Comparison of ENCODE assay signal across 9 cellular contexts in genomic region chr14:37275963-37276362, GRCh38.
"Had no signal": no experiment of that assay in that cellular context is flagged by ENCODE, and none has a peak within 500 bp of the region (broad histone marks: within the 10 kb centered on the region; RNA-seq: fewer than 3 reads in every experiment).

No MANE protein-coding gene starts in this region.

- DNase-seq: GM23248, GOT3, H7, HFFc6, KBM-7 had no signal

- H3K27me3 Mint-ChIP-seq: IgD-negative memory B cell had no signal

- H3K27ac Mint-ChIP-seq: HFFc6, IgD-negative memory B cell had no signal

- H2AFZ ChIP-seq: GM23248 had no signal

- ATAC-seq: HCT116 had no signal

- H3K9ac ChIP-seq: GM23248 had no signal

- H3K36me3 ChIP-seq: HAP-1 had no signal

- H3K4me3 ChIP-seq: GM23248, HAP-1 had no signal

- H3K9me3 Mint-ChIP-seq: HFFc6 had no signal

- H3K9me3 ChIP-seq: HAP-1 had no signal

- H3K27ac ChIP-seq: GM23248 had no signal

- H3K4me1 Mint-ChIP-seq: IgD-negative memory B cell had no signal

- H3K4me3 Mint-ChIP-seq: HFFc6, IgD-negative memory B cell had no signal

- FAIRE-seq: HTR-8/SVneo had no signal

- H3K4me1 ChIP-seq: HAP-1 had no signal
